In the genomic region with DNA sequence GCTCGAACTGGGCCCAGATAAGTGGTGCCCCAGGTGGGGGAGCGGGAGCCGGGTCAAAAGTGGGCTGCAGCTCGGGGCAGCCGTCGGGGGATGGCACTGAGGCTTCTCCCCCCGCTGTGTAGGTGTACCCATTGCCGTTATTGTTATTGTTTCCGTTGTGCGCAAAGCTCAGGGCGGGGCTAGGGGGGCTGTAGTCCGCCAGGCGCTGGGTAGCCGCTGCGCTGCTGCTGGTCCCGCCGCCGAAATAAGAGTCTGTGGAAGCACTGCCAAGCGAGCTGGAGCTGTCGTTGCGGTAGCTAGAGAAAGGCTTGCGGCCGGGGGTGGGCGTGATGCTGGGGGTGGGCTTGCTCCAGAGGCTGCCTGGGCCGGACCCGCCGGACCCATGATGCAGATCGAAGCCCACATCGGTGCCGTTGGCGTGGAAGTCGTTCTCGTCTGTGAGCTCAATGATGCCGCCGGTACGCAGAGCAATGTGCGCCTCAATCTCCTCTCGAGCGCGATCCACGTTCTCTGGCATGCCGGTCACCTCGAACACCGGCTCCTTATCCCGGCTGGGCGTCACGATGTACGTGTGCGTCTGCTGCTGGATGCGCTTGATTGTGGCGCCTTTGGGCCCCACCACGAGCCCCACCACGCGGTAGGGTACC, we compare ENCODE assay signal across 1 cellular context.
TF ChIP-seq lines count a peak whose summit lies in the region.

No MANE protein-coding gene starts in this region.

TF ChIP-seq in K562, 482 proteins besides CTCF, POLR2A, EP300 and RAD21 (continued from another document):
- TF ChIP-seq MBD2 (IDR thresholded peaks at IDR 0.05; ENCODE audit: borderline replicate concordance, low read depth) (no peak), RBFOX2 (IDR thresholded peaks at IDR 0.05; ENCODE audit: low read depth, low read length) (peak; percentile 30), HNRNPL (IDR thresholded peaks at IDR 0.05; ENCODE audit: low read depth, low read length) (0 out of 2 replicates have a peak, but pooled peaks have one; percentile 16)
